Comparison of ENCODE assay signal across 23 cellular contexts in genomic region chr10:118790058-118790457, GRCh38. TPM values are rescaled to one million over a fixed set of nuclear protein-coding genes. Genes with fewer than 3 reads are reported as not detected.
DNase-seq lines count a peak whose midpoint lies in the region; ATAC-seq, FAIRE-seq and TF ChIP-seq lines count a peak whose summit lies in the region.
"Had no signal": no experiment of that assay in that cellular context is flagged by ENCODE, and none has a peak within 500 bp of the region (broad histone marks: within the 10 kb centered on the region; RNA-seq: fewer than 3 reads in every experiment).

No MANE protein-coding gene starts in this region.

- no peak for TF ChIP-seq POLR2A in K562 (conservative IDR thresholded peaks at IDR 0.05)

- H3K27ac Mint-ChIP-seq in Caco-2 (ENCODE audit: unreplicated experiment) = no peak overlapping the region
- H3K27ac Mint-ChIP-seq: CD4-positive, CD25-positive, alpha-beta regulatory T cell; CD8-positive, alpha-beta T cell had no signal

- H3K9me3 ChIP-seq in K562 (replicated peaks; ENCODE audit: control insufficient read depth, insufficient read depth, low read depth, low read length) (no peaks in the 10 kb centered on the region), Caco-2 (no peaks in the 10 kb centered on the region; the same call in 1 of the 2 replicates)

- BruUV-seq in K562 (replicated peaks; lab: Mats Ljungman, UMichigan) = no TSS peak
- BruUV-seq in Caco-2 (replicated peaks; lab: Mats Ljungman, UMichigan) = no TSS peak

- no peak for TF ChIP-seq RAD21 in K562 (CRISPR knock-in tag; conservative IDR thresholded peaks at IDR 0.05 in 1 of 2, IDR thresholded peaks at IDR 0.05 in 1 of 2)

- H3K27me3 Mint-ChIP-seq in Caco-2 (ENCODE audit: insufficient read depth, unreplicated experiment) = peaks cover 21% of the 10 kb centered on the region

- H3K4me3 ChIP-seq in K562 (no peak overlapping the region), Caco-2 (ENCODE audit: low read depth, low read length) (no peak overlapping the region)
- H3K4me3 ChIP-seq: GM12878, GM23248 had no signal

- H3K9ac ChIP-seq in K562 (ENCODE audit: insufficient read depth in 1 of 2, low read depth in 2 of 2, low read length in 2 of 2) = no peak overlapping the region
- H3K9ac ChIP-seq: GM23248 had no signal

- no peak overlapping the region for H2AFZ ChIP-seq in K562 (ENCODE audit: low read depth, low read length)
- H2AFZ ChIP-seq: GM23248 had no signal

- H3K4me1 ChIP-seq in K562 (replicated peaks in 1 of 2; ENCODE audit: control insufficient read depth in 2 of 2, insufficient read depth in 2 of 2, low read length in 2 of 2) = no peaks in the 10 kb centered on the region; a peak in 1 of 5 replicates
- no peaks in the 10 kb centered on the region for H3K4me1 ChIP-seq in Caco-2

- no peaks in the 10 kb centered on the region for H4K20me1 ChIP-seq in K562 (replicated peaks; ENCODE audit: control insufficient read depth, insufficient read depth, low read length)

- no peak for FAIRE-seq in K562 (lab: Jason Lieb, UNC)
- FAIRE-seq: D721Med, GM12878, GM19239, H1 had no signal

- H3K36me3 Mint-ChIP-seq in Caco-2 (ENCODE audit: insufficient read depth, unreplicated experiment) = no peaks in the 10 kb centered on the region
- H3K36me3 Mint-ChIP-seq: CD4-positive, CD25-positive, alpha-beta regulatory T cell; CD8-positive, alpha-beta T cell had no signal

- WGBS in K562 (ENCODE audit: insufficient coverage, low coverage, missing lambda C conversion rate) = 4% methylated on average over 7 of the region's 7 CpGs

- in situ Hi-C loops in K562 (cut with MboI) = no loop called here

- H3K4me3 Mint-ChIP-seq in Caco-2 (ENCODE audit: unreplicated experiment) = no peak overlapping the region
- H3K4me3 Mint-ChIP-seq: CD4-positive, CD25-positive, alpha-beta regulatory T cell; CD8-positive, alpha-beta T cell had no signal

- no peaks in the 10 kb centered on the region for H3K4me1 Mint-ChIP-seq in Caco-2 (ENCODE audit: low read depth, unreplicated experiment)
- H3K4me1 Mint-ChIP-seq: CD4-positive, CD25-positive, alpha-beta regulatory T cell had no signal

- POLR2A ChIA-PET in K562 (lab: Yijun Ruan, JAX) = no interaction called here
- POLR2A ChIA-PET in Caco-2 (lab: Charles Lee) = no interaction called here

- H3K4me2 ChIP-seq in K562 (ENCODE audit: insufficient read depth, low read length) = no peak overlapping the region

- DNase-seq in Right ventricle myocardium superior (no peak), cardiac septum (ENCODE audit: low spot score) (no peak), CD1c-positive myeloid dendritic cell (ENCODE audit: extremely low spot score) (peak; percentile 58), K562 (ENCODE audit: extremely low read depth in 1 of 4, low spot score in 3 of 4) (no peak), medulla oblongata (ENCODE audit: extremely low spot score) (peak; percentile 57), Caco-2 (no peak)
- DNase-seq: 8988T; C1 segment of cervical spinal cord; CD4-positive, CD25-positive, alpha-beta regulatory T cell; CD8-positive, alpha-beta T cell; DMS 273 treated with DMSO at 0.1 percent for 48 hours; DMS79; EL; GDM1; GM23248; H7; HCEC 1CT had no signal

- CTCF ChIA-PET in K562 (lab: Yijun Ruan, JAX; ENCODE audit: low intra/inter-chr PET ratio) = no interaction called here
- CTCF ChIA-PET in Caco-2 (lab: Charles Lee) = no interaction called here

- H3K9me1 ChIP-seq in K562 (ENCODE audit: control insufficient read depth, insufficient read depth, low read length) = no peaks in the 10 kb centered on the region

- no peaks in the 10 kb centered on the region for H3K79me2 ChIP-seq in K562 (ENCODE audit: control insufficient read depth, insufficient read depth, low read length)

- TF ChIP-seq EP300 in K562 (IDR thresholded peaks at IDR 0.05; ENCODE audit: low read length) = no peak

- TF ChIP-seq CTCF in K562 (IDR thresholded peaks at IDR 0.05 in 2 of 3, conservative IDR thresholded peaks at IDR 0.05 in 1 of 3; ENCODE audit: insufficient read depth in 2 of 3, low read depth in 1 of 3, low read length in 3 of 3) (no peak), Caco-2 (IDR thresholded peaks at IDR 0.05; ENCODE audit: insufficient read depth in 1 of 2, low read depth in 1 of 2, low read length in 1 of 2, severe bottlenecking in 1 of 2, unreplicated experiment in 1 of 2) (no peak)

- H3K27me3 ChIP-seq in K562 (ENCODE audit: control insufficient read depth in 2 of 2, insufficient read depth in 2 of 2, low read length in 2 of 2) (no peaks in the 10 kb centered on the region), Caco-2 (replicated peaks; ENCODE audit: control insufficient read depth, insufficient read depth, low read length) (no peaks in the 10 kb centered on the region)

- H3K36me3 ChIP-seq in K562 (ENCODE audit: control insufficient read depth, insufficient read depth, low read length) (no peaks in the 10 kb centered on the region), Caco-2 (ENCODE audit: control insufficient read depth, insufficient read depth, low read length) (no peaks in the 10 kb centered on the region)

- H3K9me3 Mint-ChIP-seq in Caco-2 (ENCODE audit: unreplicated experiment) = no peaks in the 10 kb centered on the region
- H3K9me3 Mint-ChIP-seq: CD4-positive, CD25-positive, alpha-beta regulatory T cell; CD8-positive, alpha-beta T cell had no signal

- ATAC-seq in Right ventricle myocardium superior (ENCODE audit: poor library complexity) (peak; percentile 30), K562 (no peak), HG03457 (IDR thresholded peaks at IDR 0.05; ENCODE audit: unreplicated experiment) (no peak), HG03095 (IDR thresholded peaks at IDR 0.05; ENCODE audit: unreplicated experiment) (no peak)
- ATAC-seq: CD8-positive, alpha-beta T cell; GM12878 had no signal

- intact Hi-C loops in Right ventricle myocardium superior (cut with DNase I) (no loop called here), cardiac septum (cut with DNase I) (no loop called here), K562 (cut with micrococcal nuclease) (no loop called here), Caco-2 (cut with micrococcal nuclease; ENCODE audit: unreplicated experiment) (no loop called here)

- no peak overlapping the region for H3K27ac ChIP-seq in K562 (ENCODE audit: extremely low read depth, low read depth, low read length)
- H3K27ac ChIP-seq: GM23248 had no signal

TF ChIP-seq in K562, 482 proteins besides CTCF, POLR2A, EP300 and RAD21:
- TF ChIP-seq BMI1 (IDR thresholded peaks at IDR 0.05; ENCODE audit: low read length) = 0 out of 2 replicates have a peak, but pooled peaks have one; percentile 33
- no peak for TF ChIP-seq SRF (CRISPR knock-in tag; IDR thresholded peaks at IDR 0.05)
- peak; percentile 86 for TF ChIP-seq ZNF316 (IDR thresholded peaks at IDR 0.05)
- TF ChIP-seq MAFG (tag; conservative IDR thresholded peaks at IDR 0.05) = peak; percentile 57
- TF ChIP-seq ZBTB9 (CRISPR knock-in tag; IDR thresholded peaks at IDR 0.05) = no peak
- peak; percentile 71 for TF ChIP-seq C11orf30 (IDR thresholded peaks at IDR 0.05; ENCODE audit: low read depth)

RNA-seq across cellular contexts. Expression of gene CACUL1, which starts 35.3 kb away (rescaled TPM):
- total RNA-seq in Right ventricle myocardium superior (21.4 TPM), cardiac septum (31.6 TPM), K562 (2014; rRNA removed) (13.5 and 13.9 TPM in 2 replicates), K562 (2014; rRNA removed; fragmentation: Illumina TruSeq; extraction: Trizol) (16.1 and 18.4 TPM in 2 replicates), K562 (2015; rRNA removed; fragmentation: Illumina TruSeq; extraction: Trizol) (14.8 and 15.1 TPM in 2 replicates), K562 (2021) (16.5 and 17.1 TPM in 2 replicates), Caco-2 (2022) (39.2 and 42.7 TPM in 2 replicates)
- 18.9 and 38.9 TPM in 2 replicates for total RNA-seq in K562 (2011; cell fraction: chromatin; rRNA removed; ENCODE audit: low replicate concordance)
- total RNA-seq in K562 (2011; cell fraction: nucleolus; rRNA removed) = 6.3 and 13.0 TPM in 2 replicates
- total RNA-seq in K562 (2011; cell fraction: nucleoplasm; rRNA removed) = 16.6 and 33.1 TPM in 2 replicates
- polyA plus RNA-seq in K562 (2011; rRNA removed) (13.9 and 15.0 TPM in 2 replicates), K562 (2014; fragmentation: Illumina TruSeq; extraction: Trizol) (6.1 and 6.5 TPM in 2 replicates), K562 (2014; fragmentation: Nextera tagmentation; extraction: Ambion mirVana) (10 to 100 TPM in 1 of 2 experiments, 1 to 10 TPM in 1; 4.5 to 10.1 TPM), K562 (2014; rRNA removed) (6.1 and 6.4 TPM in 2 replicates)
- polyA plus RNA-seq in K562 (2011; cell fraction: cytosol; rRNA removed) = 2.9 and 4.4 TPM in 2 replicates
- polyA plus RNA-seq in K562 (2011; cell fraction: nucleus; rRNA removed) = 4.8 and 7.2 TPM in 2 replicates
- 5.8 and 6.6 TPM in 2 replicates for polyA plus RNA-seq in K562 (2012)
- polyA minus RNA-seq in K562 (2011; rRNA and poly(A)+ RNA removed) = 17.8 and 20.5 TPM in 2 replicates
- polyA minus RNA-seq in K562 (2011; cell fraction: cytosol; rRNA and poly(A)+ RNA removed) = 11.9 and 12.9 TPM in 2 replicates
- 9.2 and 15.4 TPM in 2 replicates for polyA minus RNA-seq in K562 (2011; cell fraction: nucleus; rRNA and poly(A)+ RNA removed)

Comparison
In these comparisons a context has a peak if more than half of its experiments do, and no peak if none do; other contexts are left out.
1. DNase-seq: peak in CD1c-positive myeloid dendritic cell (single experiment) and medulla oblongata (single experiment); none in Right ventricle myocardium superior (single experiment), cardiac septum (single experiment), K562 (0 of 4) and Caco-2 (0 of 2).